31 cellular contexts compared by ENCODE assay signal in genomic region chr10:8298871-8299570, GRCh38.
"Had no signal": no experiment of that assay in that cellular context is flagged by ENCODE, and none has a peak within 500 bp of the region (broad histone marks: within the 10 kb centered on the region; RNA-seq: fewer than 3 reads in every experiment).

No MANE protein-coding gene starts in this region.

- H3K36me3 Mint-ChIP-seq: activated CD8-positive, alpha-beta memory T cell treated with anti-CD3 and anti-CD28 coated beads, Interleukin-2, amount 10 ng/mL, durations not matched to agents 7 days and 5 days; activated naive CD8-positive, alpha-beta T cell treated with anti-CD3 and anti-CD28 coated beads for 36 hours; stimulated activated naive B cell treated with anti-CD40 and anti-IgM and Interleukin-4, amounts not matched to agents 10 μg/mL and 1 μg/mL and 100 μg/mL, for 72 hours had no signal

- ATAC-seq: activated CD8-positive, alpha-beta memory T cell treated with anti-CD3 and anti-CD28 coated beads, Interleukin-2, amount 10 ng/mL, durations not matched to agents 7 days and 5 days; activated CD8-positive, alpha-beta T cell treated with anti-CD3 and anti-CD28 coated beads, Interleukin-2, amount 10 ng/mL, durations not matched to agents 7 days and 5 days; body of pancreas; psoas muscle; stimulated activated naive B cell treated with anti-CD40 and anti-IgM and Interleukin-4, amounts not matched to agents 10 μg/mL and 1 μg/mL and 100 μg/mL, for 72 hours had no signal

- H3K27me3 ChIP-seq: body of pancreas, right atrium auricular region, thyroid gland had no signal

- FAIRE-seq: colon, islet of Langerhans had no signal

- H3K27me3 Mint-ChIP-seq: activated B cell treated with CpG ODN at 0.5 μM for 24 hours; activated naive CD8-positive, alpha-beta T cell treated with anti-CD3 and anti-CD28 coated beads for 36 hours had no signal

- H2AFZ ChIP-seq: parathyroid adenoma had no signal

- H3K9me3 ChIP-seq: adrenal gland, body of pancreas, esophagus squamous epithelium, left ventricle myocardium inferior, psoas muscle, right atrium auricular region, stomach, thyroid gland had no signal

- H3K27ac ChIP-seq: adrenal gland, body of pancreas, epithelial cell of prostate, esophagus squamous epithelium, left ventricle myocardium inferior, parathyroid adenoma, psoas muscle, right atrium auricular region, stomach, thyroid gland had no signal

- DNase-seq: activated B cell treated with CpG ODN at 0.5 μM for 24 hours; activated CD8-positive, alpha-beta memory T cell treated with anti-CD3 and anti-CD28 coated beads, Interleukin-2, amount 10 ng/mL, durations not matched to agents 7 days and 5 days; activated CD8-positive, alpha-beta T cell treated with anti-CD3 and anti-CD28 coated beads, Interleukin-2, amount 10 ng/mL, durations not matched to agents 7 days and 5 days; activated effector memory CD4-positive, alpha-beta T cell treated with anti-CD3 and anti-CD28 coated beads, Interleukin-2, amount 50 U/mL, for 16 hours; activated naive CD4-positive, alpha-beta T cell treated with anti-CD3 and anti-CD28 coated beads for 36 hours; activated naive CD8-positive, alpha-beta T cell treated with anti-CD3 and anti-CD28 coated beads for 36 hours; activated T-cell treated with anti-CD3 and anti-CD28 coated beads for 4 hours; adrenal gland; aorta; body of pancreas; dermis blood vessel endothelial cell; effector CD4-positive, alpha-beta T cell; esophagus squamous epithelium; foreskin melanocyte; left ventricle myocardium inferior; occipital lobe; psoas muscle; stimulated activated CD4-positive, alpha-beta T cell treated with anti-CD3 and anti-CD28 coated beads, Interleukin-15, amount 100 ng/mL, for 24 hours; stimulated activated CD4-positive, alpha-beta T cell treated with anti-CD3 and anti-CD28 coated beads, Interleukin-2, amount 100 ng/mL, for 24 hours; stimulated activated naive B cell treated with anti-CD40 and anti-IgM and Interleukin-4, amounts not matched to agents 10 μg/mL and 1 μg/mL and 100 μg/mL, for 72 hours; stomach; T-helper 2 cell; thyroid gland had no signal

- H3K4me1 ChIP-seq: adrenal gland, body of pancreas, left ventricle myocardium inferior, parathyroid adenoma, psoas muscle, right atrium auricular region, stomach, thyroid gland had no signal

- H3K9me3 Mint-ChIP-seq: activated B cell treated with CpG ODN at 0.5 μM for 24 hours; activated naive CD4-positive, alpha-beta T cell treated with anti-CD3 and anti-CD28 coated beads for 36 hours; activated naive CD8-positive, alpha-beta T cell treated with anti-CD3 and anti-CD28 coated beads for 36 hours; activated T-helper 1 cell treated with anti-CD3 and anti-CD28 coated beads, Interleukin-12 subunit alpha, Interleukin-12 subunit beta, Interleukin-2, Interleukin-4 antibody, amounts not matched to agents 30 ng/mL and 10 ng/mL and 1 ng/mL, durations not matched to agents 14 hours and 24 hours and 36 hours; nephron had no signal

- H3K9ac ChIP-seq: parathyroid adenoma had no signal

- H3K4me3 Mint-ChIP-seq: activated B cell treated with CpG ODN at 0.5 μM for 24 hours; activated CD8-positive, alpha-beta memory T cell treated with anti-CD3 and anti-CD28 coated beads, Interleukin-2, amount 10 ng/mL, durations not matched to agents 7 days and 5 days; activated CD8-positive, alpha-beta T cell treated with anti-CD3 and anti-CD28 coated beads, Interleukin-2, amount 10 ng/mL, durations not matched to agents 7 days and 5 days; activated naive CD4-positive, alpha-beta T cell treated with anti-CD3 and anti-CD28 coated beads for 36 hours; activated naive CD8-positive, alpha-beta T cell treated with anti-CD3 and anti-CD28 coated beads for 36 hours; activated T-helper 1 cell treated with anti-CD3 and anti-CD28 coated beads, Interleukin-12 subunit alpha, Interleukin-12 subunit beta, Interleukin-2, Interleukin-4 antibody, amounts not matched to agents 30 ng/mL and 10 ng/mL and 1 ng/mL, durations not matched to agents 14 hours and 24 hours and 36 hours; nephron; stimulated activated naive B cell treated with anti-CD40 and anti-IgM and Interleukin-4, amounts not matched to agents 10 μg/mL and 1 μg/mL and 100 μg/mL, for 72 hours had no signal

- H3K27ac Mint-ChIP-seq: activated B cell treated with CpG ODN at 0.5 μM for 24 hours; activated CD8-positive, alpha-beta memory T cell treated with anti-CD3 and anti-CD28 coated beads, Interleukin-2, amount 10 ng/mL, durations not matched to agents 7 days and 5 days; activated CD8-positive, alpha-beta T cell treated with anti-CD3 and anti-CD28 coated beads, Interleukin-2, amount 10 ng/mL, durations not matched to agents 7 days and 5 days; activated naive CD4-positive, alpha-beta T cell treated with anti-CD3 and anti-CD28 coated beads for 36 hours; activated naive CD8-positive, alpha-beta T cell treated with anti-CD3 and anti-CD28 coated beads for 36 hours; activated T-helper 1 cell treated with anti-CD3 and anti-CD28 coated beads, Interleukin-12 subunit alpha, Interleukin-12 subunit beta, Interleukin-2, Interleukin-4 antibody, amounts not matched to agents 30 ng/mL and 10 ng/mL and 1 ng/mL, durations not matched to agents 14 hours and 24 hours and 36 hours; nephron; stimulated activated naive B cell treated with anti-CD40 and anti-IgM and Interleukin-4, amounts not matched to agents 10 μg/mL and 1 μg/mL and 100 μg/mL, for 72 hours had no signal

- H3K36me3 ChIP-seq: adrenal gland, esophagus squamous epithelium, left ventricle myocardium inferior, right atrium auricular region, stomach, thyroid gland had no signal

- H3K79me2 ChIP-seq: parathyroid adenoma had no signal

- H3K4me1 Mint-ChIP-seq: activated B cell treated with CpG ODN at 0.5 μM for 24 hours; activated naive CD8-positive, alpha-beta T cell treated with anti-CD3 and anti-CD28 coated beads for 36 hours; nephron; stimulated activated naive B cell treated with anti-CD40 and anti-IgM and Interleukin-4, amounts not matched to agents 10 μg/mL and 1 μg/mL and 100 μg/mL, for 72 hours had no signal

- H3K4me3 ChIP-seq: adrenal gland, body of pancreas, esophagus squamous epithelium, left ventricle myocardium inferior, lung, psoas muscle, right atrium auricular region, stomach, thyroid gland had no signal
